Comparison of ENCODE assay signal across 25 cellular contexts in genomic region chr2:54494087-54494486, GRCh38. TPM values are rescaled to one million over a fixed set of nuclear protein-coding genes. Genes with fewer than 3 reads are reported as not detected.
DNase-seq lines count a peak whose midpoint lies in the region; ATAC-seq and TF ChIP-seq lines count a peak whose summit lies in the region.
"Had no signal": no experiment of that assay in that cellular context is flagged by ENCODE, and none has a peak within 500 bp of the region (broad histone marks: within the 10 kb centered on the region; RNA-seq: fewer than 3 reads in every experiment).

No MANE protein-coding gene starts in this region.

- intact Hi-C loops in left ventricle myocardium inferior (cut with micrococcal nuclease), result no loop called here
- intact Hi-C loops in Right ventricle myocardium inferior (cut with DNase I), result no loop called here
- intact Hi-C loops in natural killer cell (cut with micrococcal nuclease), result no loop called here

- H2AFZ ChIP-seq in OCI-LY1 (ENCODE audit: low read length) (no peak overlapping the region), SU-DHL-6 (ENCODE audit: low read depth, low read length, severe bottlenecking) (no peak overlapping the region)
- H2AFZ ChIP-seq: GM23248 had no signal

- H3F3A ChIP-seq in OCI-LY1 (ENCODE audit: insufficient read depth, low read length) (no peaks in the 10 kb centered on the region), SU-DHL-6 (ENCODE audit: insufficient read depth) (0 out of 2 replicates have a peak, but pooled peaks cover 3% of the 10 kb centered on the region)

- H3K27me3 Mint-ChIP-seq in natural killer cell (ENCODE audit: low read depth in 2 of 2), result peaks cover 10 to 16% of the 10 kb centered on the region in 2 donors

- ATAC-seq in Right ventricle myocardium inferior (no peak), natural killer cell (no peak)
- ATAC-seq: A549, GM12878, HCT116 had no signal

- H3K4me3 ChIP-seq in left ventricle myocardium inferior (no peak overlapping the region), OCI-LY1 (ENCODE audit: low read depth, low read length, poor library complexity, severe bottlenecking) (no peak overlapping the region), SU-DHL-6 (ENCODE audit: insufficient read depth, low read length, poor library complexity, severe bottlenecking) (no peak overlapping the region), subcutaneous abdominal adipose tissue (ENCODE audit: low read depth in 1 of 5, low read length in 5 of 5) (no peak overlapping the region)
- H3K4me3 ChIP-seq: A549; BLaER1 treated with 17β-estradiol and CSF1 and Interleukin-3, amounts not matched to agents 10 nM and 100 nM; GM12878; GM23248 had no signal

- no peaks in the 10 kb centered on the region for H3K9me3 Mint-ChIP-seq in natural killer cell
- H3K9me3 Mint-ChIP-seq: CD14-positive monocyte; CD4-positive, alpha-beta T cell; H9; HFFc6 had no signal

- H3K27me3 ChIP-seq in left ventricle myocardium inferior (ENCODE audit: low read depth) (no peaks in the 10 kb centered on the region), OCI-LY1 (ENCODE audit: insufficient read depth, low read length) (no peaks in the 10 kb centered on the region), SU-DHL-6 (ENCODE audit: low read length) (no peaks in the 10 kb centered on the region), subcutaneous abdominal adipose tissue (ENCODE audit: control insufficient read depth in 5 of 5, insufficient read depth in 4 of 5, low read length in 5 of 5) (no peaks in the 10 kb centered on the region)
- H3K27me3 ChIP-seq: BE2C; BLaER1 treated with 17β-estradiol and CSF1 and Interleukin-3, amounts not matched to agents 10 nM and 100 nM had no signal

- H3K79me2 ChIP-seq in OCI-LY1 (ENCODE audit: insufficient read depth, low read length), result no peaks in the 10 kb centered on the region
- peaks cover 5% of the 10 kb centered on the region; the same call in 1 of the 2 replicates for H3K79me2 ChIP-seq in SU-DHL-6 (ENCODE audit: insufficient read depth, low read length)

- H3K27ac ChIP-seq in left ventricle myocardium inferior (replicated peaks) (peak overlapping the region; percentile 34), OCI-LY1 (ENCODE audit: low read depth, low read length, poor library complexity, severe bottlenecking) (peak overlapping the region; percentile 33), SU-DHL-6 (ENCODE audit: low read depth, low read length) (peak overlapping the region; percentile 45), subcutaneous abdominal adipose tissue (ENCODE audit: low read depth, low read length) (peak overlapping the region; percentile 60)
- H3K27ac ChIP-seq: A549; BLaER1 treated with 17β-estradiol and CSF1 and Interleukin-3, amounts not matched to agents 10 nM and 100 nM; GM23248 had no signal

- no peak for TF ChIP-seq CTCF in left ventricle myocardium inferior (IDR thresholded peaks at IDR 0.05; ENCODE audit: borderline replicate concordance)
- TF ChIP-seq CTCF in OCI-LY1 (IDR thresholded peaks at IDR 0.05; ENCODE audit: low read length), result no peak
- TF ChIP-seq CTCF in SU-DHL-6 (IDR thresholded peaks at IDR 0.05; ENCODE audit: insufficient read depth, low read length, poor library complexity, severe bottlenecking), result no peak
- no peak for TF ChIP-seq CTCF in natural killer cell (IDR thresholded peaks at IDR 0.05)

- H3K36me3 Mint-ChIP-seq in natural killer cell, result no peaks in the 10 kb centered on the region
- H3K36me3 Mint-ChIP-seq: CD14-positive monocyte had no signal

- no peak overlapping the region for H3K27ac Mint-ChIP-seq in natural killer cell
- H3K27ac Mint-ChIP-seq: CD14-positive monocyte; CD4-positive, alpha-beta T cell; H9; HFFc6 had no signal

- H3K9me3 ChIP-seq in left ventricle myocardium inferior (replicated peaks) (no peaks in the 10 kb centered on the region), OCI-LY1 (ENCODE audit: low read length) (no peaks in the 10 kb centered on the region), SU-DHL-6 (ENCODE audit: insufficient read depth, low read length) (no peaks in the 10 kb centered on the region), subcutaneous abdominal adipose tissue (ENCODE audit: control insufficient read depth in 5 of 5, low read length in 5 of 5) (no peaks in the 10 kb centered on the region)
- H3K9me3 ChIP-seq: A549; BE2C; BLaER1 treated with 17β-estradiol and CSF1 and Interleukin-3, amounts not matched to agents 10 nM and 100 nM had no signal

- H3K4me2 ChIP-seq in OCI-LY1 (ENCODE audit: low read length) (no peak overlapping the region), SU-DHL-6 (ENCODE audit: low read depth, low read length, poor library complexity, severe bottlenecking) (peak overlapping the region; percentile 27)
- H3K4me2 ChIP-seq: A549; BLaER1 treated with 17β-estradiol and CSF1 and Interleukin-3, amounts not matched to agents 10 nM and 100 nM had no signal

- no peaks in the 10 kb centered on the region for H3K4me1 Mint-ChIP-seq in natural killer cell

- H3K9ac ChIP-seq in OCI-LY1 (ENCODE audit: low read length) (no peak overlapping the region), SU-DHL-6 (ENCODE audit: low read length) (no peak overlapping the region), subcutaneous abdominal adipose tissue (ENCODE audit: low read length in 5 of 5) (no peak overlapping the region)
- H3K9ac ChIP-seq: BLaER1 treated with 17β-estradiol and CSF1 and Interleukin-3, amounts not matched to agents 10 nM and 100 nM; GM23248 had no signal

- H3K9me2 ChIP-seq in OCI-LY1 (ENCODE audit: low read depth, low read length) (no peaks in the 10 kb centered on the region), SU-DHL-6 (replicated peaks; ENCODE audit: insufficient read depth, low read length) (no peaks in the 10 kb centered on the region)

- H3K4me3 Mint-ChIP-seq in natural killer cell, result no peak overlapping the region
- H3K4me3 Mint-ChIP-seq: CD14-positive monocyte; CD4-positive, alpha-beta T cell; H9; HFFc6 had no signal

- DNase-seq in left ventricle myocardium inferior, result no peak
- no peak for DNase-seq in Right ventricle myocardium inferior (ENCODE audit: missing footprints)
- DNase-seq in natural killer cell, result no peak
- no peak for DNase-seq in NCI-H1092 treated with DMSO at 0.1 percent for 48 hours (lab: John Stamatoyannopoulos, UW)
- DNase-seq in GDM1 (lab: John Stamatoyannopoulos, UW), result no peak
- DNase-seq: 8988T; ACHN; AML-193; BE2C; Calu3; CD4-positive, alpha-beta T cell; COR-L47; DMS53; DMS79 treated with DMSO at 0.1 percent for 48 hours; GM23248; H9; HFFc6 had no signal

- H3K4me1 ChIP-seq in left ventricle myocardium inferior, result peaks cover 100% of the 10 kb centered on the region
- peaks cover 36% of the 10 kb centered on the region for H3K4me1 ChIP-seq in OCI-LY1 (ENCODE audit: insufficient read depth, low read length, severe bottlenecking)
- H3K4me1 ChIP-seq in subcutaneous abdominal adipose tissue (ENCODE audit: control insufficient read depth in 5 of 5, insufficient read depth in 5 of 5, low read length in 5 of 5), result peaks cover 4 to 39% (median 36%) of the 10 kb centered on the region in 5 donors
- H3K4me1 ChIP-seq: BE2C; BLaER1 treated with 17β-estradiol and CSF1 and Interleukin-3, amounts not matched to agents 10 nM and 100 nM had no signal

- no peaks in the 10 kb centered on the region for H4K20me1 ChIP-seq in OCI-LY1 (ENCODE audit: insufficient read depth, low read length)
- H4K20me1 ChIP-seq in SU-DHL-6 (ENCODE audit: low read depth, low read length), result no peaks in the 10 kb centered on the region
- H4K20me1 ChIP-seq: BLaER1 treated with 17β-estradiol and CSF1 and Interleukin-3, amounts not matched to agents 10 nM and 100 nM had no signal

- H3K36me3 ChIP-seq in left ventricle myocardium inferior (no peaks in the 10 kb centered on the region), OCI-LY1 (ENCODE audit: insufficient read depth, low read length) (no peaks in the 10 kb centered on the region), SU-DHL-6 (ENCODE audit: low read length) (no peaks in the 10 kb centered on the region), subcutaneous abdominal adipose tissue (ENCODE audit: control insufficient read depth in 5 of 5, insufficient read depth in 5 of 5, low read length in 5 of 5) (peaks cover 0 to 11% (median 7%) of the 10 kb centered on the region in 5 donors)
- H3K36me3 ChIP-seq: BE2C; BLaER1 treated with 17β-estradiol and CSF1 and Interleukin-3, amounts not matched to agents 10 nM and 100 nM had no signal

RNA-seq across cellular contexts. Expression of gene SPTBN1, which starts 38.0 kb away (rescaled TPM):
- total RNA-seq in left ventricle myocardium inferior (484 TPM), Right ventricle myocardium inferior (439 TPM), natural killer cell (100 to 1,000 TPM in 1 of 3 donors, 10 to 100 TPM in 2; 65.7 to 142 (median 68.3) TPM)
